In the genomic region with DNA sequence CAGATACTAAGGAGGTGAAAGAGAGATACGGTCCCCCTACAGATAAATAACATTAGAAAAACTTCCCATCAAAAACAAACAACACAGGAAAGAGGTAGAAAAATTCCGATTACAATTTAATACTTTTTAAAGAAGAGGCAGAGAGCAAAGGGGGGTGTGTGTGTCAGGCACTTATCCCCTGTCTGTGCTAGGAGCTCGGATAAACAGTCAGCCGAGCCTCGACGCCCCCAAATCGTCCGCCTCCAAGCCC, we compare ENCODE assay signal across 28 cellular contexts. TPM values are rescaled to one million over a fixed set of nuclear protein-coding genes. Genes with fewer than 3 reads are reported as not detected.
DNase-seq lines count a peak whose midpoint lies in the region; ATAC-seq and TF ChIP-seq lines count a peak whose summit lies in the region.
"Had no signal": no experiment of that assay in that cellular context is flagged by ENCODE, and none has a peak within 500 bp of the region (broad histone marks: within the 10 kb centered on the region; RNA-seq: fewer than 3 reads in every experiment).

No MANE protein-coding gene starts in this region.

- H3K4me2 ChIP-seq in neural progenitor cell, result peak overlapping the region; percentile 88

- no peaks in the 10 kb centered on the region for H3K36me3 Mint-ChIP-seq in CD8-positive, alpha-beta memory T cell
- H3K36me3 Mint-ChIP-seq in endothelial cell (ENCODE audit: low read depth, unreplicated experiment), result peaks cover 9% of the 10 kb centered on the region
- no peaks in the 10 kb centered on the region for H3K36me3 Mint-ChIP-seq in neural progenitor cell
- no peaks in the 10 kb centered on the region for H3K36me3 Mint-ChIP-seq in activated CD8-positive, alpha-beta T cell treated with anti-CD3 and anti-CD28 coated beads for 36 hours (ENCODE audit: low read depth)

- peaks cover 15% of the 10 kb centered on the region for H3K4me1 ChIP-seq in CD8-positive, alpha-beta memory T cell (ENCODE audit: insufficient read depth, low read length)
- H3K4me1 ChIP-seq in SJCRH30 (peaks cover 21% of the 10 kb centered on the region; the same call in 1 of the 2 replicates), neural progenitor cell (peaks cover 52% of the 10 kb centered on the region)
- H3K4me1 ChIP-seq: HAP-1, SJSA1 had no signal

- no peak for DNase-seq in CD8-positive, alpha-beta memory T cell
- DNase-seq in SJCRH30 (no peak), endothelial cell (ENCODE audit: low spot score) (no peak), neural progenitor cell (ENCODE audit: low spot score) (no peak), RKO (ENCODE audit: low spot score) (no peak), NCI-H748 (lab: John Stamatoyannopoulos, UW; ENCODE audit: unreplicated experiment) (no peak)
- DNase-seq in activated CD8-positive, alpha-beta T cell treated with anti-CD3 and anti-CD28 coated beads for 36 hours, result no peak
- DNase-seq: caudate nucleus; COR-L47; DMS79 treated with DMSO at 0.1 percent for 48 hours; dorsolateral prefrontal cortex; KBM-7; left cardiac atrium; mesenchymal stem cell; NCI-H1694; NCI-H446 treated with DMSO at 0.1 percent for 48 hours; psoas muscle; stimulated activated naive CD4-positive, alpha-beta T cell; T1000 had no signal

- H3K9me3 ChIP-seq in CD8-positive, alpha-beta memory T cell (ENCODE audit: low read length), result no peaks in the 10 kb centered on the region
- H3K9me3 ChIP-seq in SJCRH30 (replicated peaks) (no peaks in the 10 kb centered on the region), neural progenitor cell (ENCODE audit: low read depth) (no peaks in the 10 kb centered on the region)
- H3K9me3 ChIP-seq: HAP-1, psoas muscle, SJSA1, tibial nerve had no signal

- H3K4me3 Mint-ChIP-seq in CD8-positive, alpha-beta memory T cell, result peak overlapping the region in 4 of 7 donors; percentile 41 to 57 (median 50)
- H3K4me3 Mint-ChIP-seq in endothelial cell (ENCODE audit: unreplicated experiment) (peak overlapping the region; percentile 84), neural progenitor cell (peak overlapping the region; percentile 66)
- H3K4me3 Mint-ChIP-seq in activated CD8-positive, alpha-beta T cell treated with anti-CD3 and anti-CD28 coated beads for 36 hours, result no peak overlapping the region

- TF ChIP-seq CTCF in endothelial cell (IDR thresholded peaks at IDR 0.05; ENCODE audit: unreplicated experiment) (no peak), neural progenitor cell (IDR thresholded peaks at IDR 0.05) (no peak)
- no peak for TF ChIP-seq CTCF in activated CD8-positive, alpha-beta T cell treated with anti-CD3 and anti-CD28 coated beads for 36 hours (IDR thresholded peaks at IDR 0.05)

- peaks cover 55 to 85% of the 10 kb centered on the region in 2 donors for H3K27me3 Mint-ChIP-seq in CD8-positive, alpha-beta memory T cell
- peaks cover 29% of the 10 kb centered on the region for H3K27me3 Mint-ChIP-seq in endothelial cell (ENCODE audit: unreplicated experiment)
- H3K27me3 Mint-ChIP-seq in neural progenitor cell (ENCODE audit: insufficient read depth, low read depth), result peaks cover 90% of the 10 kb centered on the region
- peaks cover 76% of the 10 kb centered on the region for H3K27me3 Mint-ChIP-seq in activated CD8-positive, alpha-beta T cell treated with anti-CD3 and anti-CD28 coated beads for 36 hours

- no peaks in the 10 kb centered on the region for H3K36me3 ChIP-seq in CD8-positive, alpha-beta memory T cell (ENCODE audit: insufficient read depth, low read length)
- H3K36me3 ChIP-seq in SJCRH30, result no peaks in the 10 kb centered on the region
- H3K36me3 ChIP-seq in neural progenitor cell, result no peaks in the 10 kb centered on the region
- H3K36me3 ChIP-seq: HAP-1, SJSA1, tibial nerve had no signal

- no peak overlapping the region for H2AFZ ChIP-seq in neural progenitor cell (replicated peaks)

- POLR2A ChIA-PET in CD8-positive, alpha-beta memory T cell (lab: Charles Lee), result no interaction called here
- POLR2A ChIA-PET in activated CD8-positive, alpha-beta T cell treated with anti-CD3 and anti-CD28 coated beads for 36 hours (lab: Charles Lee), result no interaction called here

- CTCF ChIA-PET in CD8-positive, alpha-beta memory T cell (lab: Charles Lee), result no interaction called here
- CTCF ChIA-PET in activated CD8-positive, alpha-beta T cell treated with anti-CD3 and anti-CD28 coated beads for 36 hours (lab: Charles Lee), result no interaction called here

- H3K9ac ChIP-seq in neural progenitor cell, result no peak overlapping the region

- peaks cover 23 to 48% (median 28%) of the 10 kb centered on the region in 3 donors for H3K4me1 Mint-ChIP-seq in CD8-positive, alpha-beta memory T cell
- peaks cover 29% of the 10 kb centered on the region for H3K4me1 Mint-ChIP-seq in endothelial cell (ENCODE audit: unreplicated experiment)
- H3K4me1 Mint-ChIP-seq in neural progenitor cell, result peaks cover 34% of the 10 kb centered on the region
- H3K4me1 Mint-ChIP-seq in activated CD8-positive, alpha-beta T cell treated with anti-CD3 and anti-CD28 coated beads for 36 hours (ENCODE audit: low read depth), result peaks cover 30% of the 10 kb centered on the region

- H3K79me2 ChIP-seq in neural progenitor cell (ENCODE audit: low read depth), result no peaks in the 10 kb centered on the region

- peaks cover 32% of the 10 kb centered on the region for H3F3A ChIP-seq in neural progenitor cell (ENCODE audit: low read depth)

- ATAC-seq in activated CD8-positive, alpha-beta T cell treated with anti-CD3 and anti-CD28 coated beads for 36 hours, result no peak
- ATAC-seq: activated CD4-positive, CD25-positive, alpha-beta regulatory T cell treated with anti-CD3 and anti-CD28 coated beads, Interleukin-2, amount 50 U/mL, for 24 hours; esophagus mucosa; left cardiac atrium; Panc1 had no signal

- H3K4me3 ChIP-seq in CD8-positive, alpha-beta memory T cell (ENCODE audit: low read length), result no peak overlapping the region
- H3K4me3 ChIP-seq in SJCRH30 (peak overlapping the region; percentile 60), neural progenitor cell (no peak overlapping the region)
- H3K4me3 ChIP-seq: SJSA1, tibial nerve had no signal

- H3K27ac Mint-ChIP-seq in CD8-positive, alpha-beta memory T cell, result peak overlapping the region in 1 of 8 donors; percentile 43
- no peak overlapping the region for H3K27ac Mint-ChIP-seq in endothelial cell (ENCODE audit: unreplicated experiment)
- H3K27ac Mint-ChIP-seq in neural progenitor cell, result no peak overlapping the region
- no peak overlapping the region for H3K27ac Mint-ChIP-seq in activated CD8-positive, alpha-beta T cell treated with anti-CD3 and anti-CD28 coated beads for 36 hours
- H3K27ac Mint-ChIP-seq: activated T-helper 2 cell treated with anti-CD3 and anti-CD28 coated beads, Interferon-gamma antibody, Interleukin-2, Interleukin-4, amounts not matched to agents 10 μg/mL and 5 μg/mL and 100 μg/mL, durations not matched to agents 14 hours and 24 hours and 36 hours had no signal

- no peak overlapping the region for H3K27ac ChIP-seq in CD8-positive, alpha-beta memory T cell (ENCODE audit: low read depth, low read length)
- H3K27ac ChIP-seq in SJCRH30 (no peak overlapping the region; the same call in 1 of the 2 replicates), neural progenitor cell (no peak overlapping the region)
- H3K27ac ChIP-seq: dorsolateral prefrontal cortex, psoas muscle, SJSA1, tibial nerve had no signal

- H3K27me3 ChIP-seq in CD8-positive, alpha-beta memory T cell (ENCODE audit: insufficient read depth, low read length, poor library complexity, severe bottlenecking), result peaks cover 34% of the 10 kb centered on the region
- H3K27me3 ChIP-seq in SJCRH30 (peaks cover 42% of the 10 kb centered on the region), neural progenitor cell (peaks cover 100% of the 10 kb centered on the region)

- intact Hi-C loops in activated CD8-positive, alpha-beta T cell treated with anti-CD3 and anti-CD28 coated beads for 36 hours (cut with micrococcal nuclease), result no loop called here

- no peaks in the 10 kb centered on the region for H3K9me3 Mint-ChIP-seq in CD8-positive, alpha-beta memory T cell
- H3K9me3 Mint-ChIP-seq in endothelial cell (ENCODE audit: unreplicated experiment), result no peaks in the 10 kb centered on the region
- H3K9me3 Mint-ChIP-seq in neural progenitor cell, result peaks cover 4% of the 10 kb centered on the region
- H3K9me3 Mint-ChIP-seq in activated CD8-positive, alpha-beta T cell treated with anti-CD3 and anti-CD28 coated beads for 36 hours, result no peaks in the 10 kb centered on the region
- H3K9me3 Mint-ChIP-seq: activated T-helper 2 cell treated with anti-CD3 and anti-CD28 coated beads, Interferon-gamma antibody, Interleukin-2, Interleukin-4, amounts not matched to agents 10 μg/mL and 5 μg/mL and 100 μg/mL, durations not matched to agents 14 hours and 24 hours and 36 hours had no signal

- H4K20me1 ChIP-seq in neural progenitor cell (ENCODE audit: low read depth), result peaks cover 96% of the 10 kb centered on the region

RNA-seq across cellular contexts. Expression of a gene that starts 3.6 kb away (rescaled TPM):
- total RNA-seq in CD8-positive, alpha-beta memory T cell, result under 1 TPM in 1 of 2 experiments, not detected in 1; 0.04 TPM
- not detected for polyA plus RNA-seq in CD8-positive, alpha-beta memory T cell
- 2.1 and 2.4 TPM in 2 replicates for total RNA-seq in SJCRH30 (2014; rRNA removed; shearing (Covaris generic))
- total RNA-seq in endothelial cell (ENCODE audit: unreplicated experiment) (17.4 TPM), neural progenitor cell (ENCODE audit: low replicate concordance) (0.06 and 0.34 TPM in 2 replicates)
- total RNA-seq in activated CD8-positive, alpha-beta T cell treated with anti-CD3 and anti-CD28 coated beads for 36 hours, result not detected
- total RNA-seq: activated CD8-positive, alpha-beta memory T cell treated with anti-CD3 and anti-CD28 coated beads for 36 hours; esophagus mucosa; frontal cortex; left cardiac atrium; psoas muscle; SJSA1; tibial nerve had no signal
- polyA plus RNA-seq: psoas muscle had no signal
